ENCODE assay signal across 17 cellular contexts in the genomic region with DNA sequence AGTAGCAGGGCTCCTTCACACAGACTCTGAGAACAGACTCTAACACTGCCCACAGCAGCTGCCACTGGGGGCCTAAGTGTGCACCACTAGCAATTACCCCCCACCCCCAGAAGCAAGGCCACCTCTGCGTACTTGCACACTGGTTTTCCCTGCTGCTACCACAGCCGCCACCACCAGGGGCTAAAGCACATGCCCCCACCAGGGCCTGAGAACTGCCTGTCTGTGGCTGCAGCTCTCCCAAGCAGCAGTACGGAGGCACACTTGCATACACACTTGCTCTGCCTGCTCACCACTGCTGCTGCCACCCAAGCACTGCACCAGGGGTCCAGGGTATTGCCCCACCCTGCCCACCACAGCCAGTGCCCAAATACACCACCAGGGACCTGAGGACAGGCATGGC.
"Had no signal": no experiment of that assay in that cellular context is flagged by ENCODE, and none has a peak within 500 bp of the region (broad histone marks: within the 10 kb centered on the region; RNA-seq: fewer than 3 reads in every experiment).

No MANE protein-coding gene starts in this region.

- ATAC-seq: naive thymus-derived CD4-positive, alpha-beta T cell; sciatic nerve had no signal

- H3K27me3 ChIP-seq: colonic mucosa, hepatocyte, neutrophil, stomach, transverse colon had no signal

- H3K27ac ChIP-seq: colonic mucosa, hepatocyte, neutrophil, stomach, thoracic aorta, transverse colon had no signal

- H3K4me3 ChIP-seq: colonic mucosa, hepatocyte, stomach, thoracic aorta, transverse colon had no signal

- H3K27me3 Mint-ChIP-seq: naive thymus-derived CD4-positive, alpha-beta T cell had no signal

- H3K36me3 ChIP-seq: colonic mucosa, neutrophil, stomach, thoracic aorta, transverse colon had no signal

- H3K4me3 Mint-ChIP-seq: naive thymus-derived CD4-positive, alpha-beta T cell; nephron progenitor cell had no signal

- H2AFZ ChIP-seq: hepatocyte had no signal

- H3K9me3 ChIP-seq: colonic mucosa, neutrophil, thoracic aorta, transverse colon had no signal

- H3K27ac Mint-ChIP-seq: naive thymus-derived CD4-positive, alpha-beta T cell; nephron progenitor cell had no signal

- H3K4me2 ChIP-seq: hepatocyte had no signal

- H3K79me2 ChIP-seq: hepatocyte had no signal

- DNase-seq: colonic mucosa; dermis blood vessel endothelial cell; effector CD4-positive, alpha-beta T cell; foreskin melanocyte; head of caudate nucleus; kidney glomerular epithelial cell; naive thymus-derived CD4-positive, alpha-beta T cell; nephron progenitor cell; posterior cingulate gyrus; stimulated activated naive CD4-positive, alpha-beta T cell; stomach; substantia nigra; transverse colon had no signal

- H3K4me1 ChIP-seq: colonic mucosa, stomach, transverse colon had no signal
